ENCODE assay signal across 14 cellular contexts in the genomic region with DNA sequence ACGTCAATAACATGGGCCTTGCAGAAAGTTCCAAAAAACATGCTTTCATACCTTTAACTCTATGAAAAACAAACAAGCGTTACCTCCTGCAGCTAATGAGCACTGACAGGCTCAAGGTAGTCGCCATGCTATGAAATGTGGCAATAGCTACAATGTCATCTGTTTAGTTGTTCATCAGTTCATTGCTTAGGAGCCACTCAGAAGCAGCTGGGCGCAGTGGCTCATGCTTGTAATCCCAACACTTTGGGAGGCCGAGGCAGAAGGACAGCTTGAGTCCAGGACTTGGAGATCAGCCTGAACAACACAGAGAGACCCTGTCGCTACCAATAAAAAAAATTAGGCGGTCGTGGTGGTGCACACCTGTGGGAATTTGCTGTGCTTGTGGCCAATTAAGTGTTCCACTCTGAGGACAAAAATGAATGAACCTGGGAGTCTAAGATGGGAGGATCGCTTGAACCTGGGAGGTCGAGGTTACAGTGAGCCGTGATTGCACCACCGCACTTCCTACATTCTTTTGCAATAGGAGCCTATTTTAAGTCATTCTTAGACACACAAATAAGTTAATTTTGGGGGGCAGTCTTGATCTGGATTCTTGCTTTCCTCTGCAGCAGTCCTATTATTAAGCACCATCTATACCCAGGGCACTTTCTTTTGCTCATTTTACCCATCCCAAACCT.
DNase-seq lines count a peak whose midpoint lies in the region; ATAC-seq and TF ChIP-seq lines count a peak whose summit lies in the region.
"Had no signal": no experiment of that assay in that cellular context is flagged by ENCODE, and none has a peak within 500 bp of the region (broad histone marks: within the 10 kb centered on the region; RNA-seq: fewer than 3 reads in every experiment).

No MANE protein-coding gene starts in this region.

- H3K27ac Mint-ChIP-seq in T-helper 1 cell treated with Interleukin-12 subunit alpha and Interleukin-12 subunit beta and Interleukin-4 antibody, amounts not matched to agents 30 μg/mL and 1 μg/mL, for 36 hours = peak overlapping the region; percentile 87
- H3K27ac Mint-ChIP-seq in effector memory CD8-positive, alpha-beta T cell = peak overlapping the region; percentile 91 to 93

- H3K27me3 ChIP-seq in Panc1 (ENCODE audit: control insufficient read depth, insufficient read depth, low read length) = no peaks in the 10 kb centered on the region
- H3K27me3 ChIP-seq in spleen (replicated peaks in 1 of 7) = no peaks in the 10 kb centered on the region
- no peaks in the 10 kb centered on the region for H3K27me3 ChIP-seq in ovary
- no peaks in the 10 kb centered on the region for H3K27me3 ChIP-seq in mesendoderm (ENCODE audit: insufficient read depth, low read length, poor library complexity)

- peak overlapping the region; percentile 30 for H3K4me3 Mint-ChIP-seq in T-helper 1 cell treated with Interleukin-12 subunit alpha and Interleukin-12 subunit beta and Interleukin-4 antibody, amounts not matched to agents 30 μg/mL and 1 μg/mL, for 36 hours
- H3K4me3 Mint-ChIP-seq in effector memory CD8-positive, alpha-beta T cell = peak overlapping the region; percentile 77 to 80
- H3K4me3 Mint-ChIP-seq: nephron had no signal

- no peak overlapping the region for H4K5ac ChIP-seq in mesendoderm (ENCODE audit: low read length)

- H3K79me2 ChIP-seq in mesendoderm (ENCODE audit: control insufficient read depth, insufficient read depth, low read length) = no peaks in the 10 kb centered on the region

- intact Hi-C loops in Panc1 (cut with micrococcal nuclease; ENCODE audit: unreplicated experiment) = no loop called here
- intact Hi-C loops in spleen (cut with DNase I; ENCODE audit: low total_unique reads) = no loop called here
- intact Hi-C loops in ovary (cut with DNase I) = loop anchor here in 1 of 4 donors (10.0 kb wide), 1 partner anchor 115 kb away; no protein-coding TSS in a partner anchor

- H3K36me3 ChIP-seq in Panc1 (ENCODE audit: control insufficient read depth, insufficient read depth, low read length) (no peaks in the 10 kb centered on the region), spleen (peaks cover 0 to 5% (median 0%) of the 10 kb centered on the region in 6 donors), ovary (no peaks in the 10 kb centered on the region), mesendoderm (ENCODE audit: control insufficient read depth, insufficient read depth, low read length) (no peaks in the 10 kb centered on the region)

- H3K56ac ChIP-seq in mesendoderm (ENCODE audit: low read length) = no peak overlapping the region

- H3K27me3 Mint-ChIP-seq in T-helper 1 cell treated with Interleukin-12 subunit alpha and Interleukin-12 subunit beta and Interleukin-4 antibody, amounts not matched to agents 30 μg/mL and 1 μg/mL, for 36 hours (ENCODE audit: low read depth) = no peaks in the 10 kb centered on the region
- H3K27me3 Mint-ChIP-seq in effector memory CD8-positive, alpha-beta T cell = no peaks in the 10 kb centered on the region

- no peak overlapping the region for H3K4ac ChIP-seq in mesendoderm (ENCODE audit: low read depth, low read length)

- H3K4me3 ChIP-seq in Panc1 (ENCODE audit: low read depth in 2 of 2, low read length in 2 of 2) = no peak overlapping the region
- no peak overlapping the region for H3K4me3 ChIP-seq in spleen
- no peak overlapping the region for H3K4me3 ChIP-seq in ovary
- H3K4me3 ChIP-seq in mesendoderm (ENCODE audit: low read length) = no peak overlapping the region

- H2BK15ac ChIP-seq in mesendoderm (replicated peaks; ENCODE audit: low read depth) = no peak overlapping the region

- H3K79me1 ChIP-seq in mesendoderm (ENCODE audit: low read length) = no peaks in the 10 kb centered on the region

- H3K23ac ChIP-seq in mesendoderm (ENCODE audit: low read length) = no peak overlapping the region

- H2AK5ac ChIP-seq in mesendoderm (ENCODE audit: low read length) = no peak overlapping the region

- WGBS in spleen, 5 donors = 72 to 83% (median 81%) methylated on average over 12 of the region's 12 CpGs
- 89 to 91% (median 91%) methylated on average over 12 of the region's 12 CpGs for WGBS in ovary, 3 donors
- no CpG with 5 or more reads among the region's 12 CpGs for WGBS in mesendoderm (ENCODE audit: extremely low coverage, insufficient coverage, low lambda C conversion rate)

- POLR2A ChIA-PET in Panc1 (lab: Charles Lee) = interaction anchor here (0.5 to 0.6 kb wide), 2 partner anchors 118 to 239 kb away, joined by 4 to 13 read pairs; no protein-coding TSS in a partner anchor

- in situ Hi-C loops in Panc1 (cut with HindIII; ENCODE audit: low pct_unique_long_range_greater_than_20kb, low sequenced_read_pairs) = no loop called here

- H3K9me3 Mint-ChIP-seq in T-helper 1 cell treated with Interleukin-12 subunit alpha and Interleukin-12 subunit beta and Interleukin-4 antibody, amounts not matched to agents 30 μg/mL and 1 μg/mL, for 36 hours = no peaks in the 10 kb centered on the region
- no peaks in the 10 kb centered on the region for H3K9me3 Mint-ChIP-seq in effector memory CD8-positive, alpha-beta T cell
- H3K9me3 Mint-ChIP-seq: nephron had no signal

- TF ChIP-seq CTCF in Panc1 (IDR thresholded peaks at IDR 0.05) (no peak), spleen (IDR thresholded peaks at IDR 0.05 in 8 of 11, conservative IDR thresholded peaks at IDR 0.05 in 3 of 11) (no peak), ovary (IDR thresholded peaks at IDR 0.05) (no peak)

- peaks cover 66% of the 10 kb centered on the region for H3K4me1 Mint-ChIP-seq in T-helper 1 cell treated with Interleukin-12 subunit alpha and Interleukin-12 subunit beta and Interleukin-4 antibody, amounts not matched to agents 30 μg/mL and 1 μg/mL, for 36 hours (ENCODE audit: low read depth)
- H3K4me1 Mint-ChIP-seq in effector memory CD8-positive, alpha-beta T cell (ENCODE audit: low read depth in 2 of 2) = peaks cover 69 to 88% of the 10 kb centered on the region in 2 donors

- TF ChIP-seq POLR2A in spleen (IDR thresholded peaks at IDR 0.05) (no peak), ovary (IDR thresholded peaks at IDR 0.05) (no peak)

- H3K36me3 Mint-ChIP-seq in T-helper 1 cell treated with Interleukin-12 subunit alpha and Interleukin-12 subunit beta and Interleukin-4 antibody, amounts not matched to agents 30 μg/mL and 1 μg/mL, for 36 hours (ENCODE audit: low read depth) = peaks cover 5% of the 10 kb centered on the region
- peaks cover 93% of the 10 kb centered on the region for H3K36me3 Mint-ChIP-seq in effector memory CD8-positive, alpha-beta T cell (ENCODE audit: insufficient read depth)

- BruUV-seq in Panc1 (replicated peaks; lab: Mats Ljungman, UMichigan) = no TSS peak

- H3K9ac ChIP-seq in mesendoderm (ENCODE audit: low read length) = no peak overlapping the region

- H2BK5ac ChIP-seq in mesendoderm (ENCODE audit: low read length) = no peak overlapping the region

- H3K4me1 ChIP-seq in Panc1 (ENCODE audit: control insufficient read depth, insufficient read depth, low read length) = peaks cover 69% of the 10 kb centered on the region
- peaks cover 74 to 96% (median 85%) of the 10 kb centered on the region in 6 donors for H3K4me1 ChIP-seq in spleen
- H3K4me1 ChIP-seq in ovary (ENCODE audit: insufficient read depth) = peaks cover 31% of the 10 kb centered on the region
- H3K4me1 ChIP-seq in mesendoderm (ENCODE audit: control insufficient read depth, low read depth, low read length) = peaks cover 2% of the 10 kb centered on the region

- H3K18ac ChIP-seq in mesendoderm (ENCODE audit: low read length) = no peak overlapping the region

- CTCF ChIA-PET in Panc1 (lab: Charles Lee) = interaction anchor here (0.6 kb wide), 1 partner anchor 124 kb away, joined by 7 read pairs; no protein-coding TSS in a partner anchor

- H2BK120ac ChIP-seq in mesendoderm (ENCODE audit: low read depth, low read length) = no peak overlapping the region

- no peak for ATAC-seq in Panc1
- no peak for ATAC-seq in effector memory CD8-positive, alpha-beta T cell (replicated peaks)
- ATAC-seq: Right ventricle myocardium inferior had no signal

- H4K8ac ChIP-seq in mesendoderm (ENCODE audit: low read depth, low read length) = no peak overlapping the region

- no peak for DNase-seq in T-helper 1 cell
- DNase-seq in Panc1 (ENCODE audit: low read depth, low spot score) = no peak
- no peak for DNase-seq in effector memory CD8-positive, alpha-beta T cell
- no peak for DNase-seq in spleen
- DNase-seq in ovary = no peak
- no peak for DNase-seq in mesendoderm
- no peak for DNase-seq in HPDE6-E6E7 (ENCODE audit: extremely low spot score)
- DNase-seq: ACHN; cortex of kidney; NCI-H1930; stimulated activated CD4-positive, alpha-beta T cell treated with anti-CD3 and anti-CD28 coated beads, Interleukin-4, amount 100 ng/mL, for 1 hour had no signal

- no peak for TF ChIP-seq EP300 in ovary (IDR thresholded peaks at IDR 0.05)

- no peaks in the 10 kb centered on the region for H3K9me3 ChIP-seq in Panc1 (ENCODE audit: control insufficient read depth, insufficient read depth, low read depth, low read length)
- no peaks in the 10 kb centered on the region for H3K9me3 ChIP-seq in spleen
- no peaks in the 10 kb centered on the region for H3K9me3 ChIP-seq in ovary

- H3K4me2 ChIP-seq in mesendoderm (ENCODE audit: low read length) = no peak overlapping the region

- peak overlapping the region; percentile 62 for H3K27ac ChIP-seq in Panc1 (ENCODE audit: low read length)
- peak overlapping the region in 7 of 8 donors; percentile 44 to 82 (median 77) for H3K27ac ChIP-seq in spleen
- H3K27ac ChIP-seq in ovary = no peak overlapping the region
- H3K27ac ChIP-seq in mesendoderm (ENCODE audit: low read depth, low read length) = no peak overlapping the region

Comparison
In these comparisons a context has a peak if more than half of its experiments do, and no peak if none do; other contexts are left out.
1. H3K27ac ChIP-seq: peak in Panc1 (single experiment) and spleen (7 of 8); none in ovary (0 of 2) and mesendoderm (single experiment).